In genomic region chrX:10598540-10598939, GRCh38 we compare ENCODE assay signal across 14 cellular contexts. TPM values are rescaled to one million over a fixed set of nuclear protein-coding genes. Genes with fewer than 3 reads are reported as not detected.
"Had no signal": no experiment of that assay in that cellular context is flagged by ENCODE, and none has a peak within 500 bp of the region (broad histone marks: within the 10 kb centered on the region; RNA-seq: fewer than 3 reads in every experiment).

No MANE protein-coding gene starts in this region.

- H3K4me1 Mint-ChIP-seq: activated naive CD8-positive, alpha-beta T cell treated with anti-CD3 and anti-CD28 coated beads, Interleukin-2, amount 10 ng/mL, durations not matched to agents 7 days and 5 days; immature natural killer cell; memory B cell had no signal

- H3K36me3 Mint-ChIP-seq: activated naive CD8-positive, alpha-beta T cell treated with anti-CD3 and anti-CD28 coated beads, Interleukin-2, amount 10 ng/mL, durations not matched to agents 7 days and 5 days; immature natural killer cell; memory B cell; WTC11 had no signal

- H3K4me3 Mint-ChIP-seq: activated naive CD8-positive, alpha-beta T cell treated with anti-CD3 and anti-CD28 coated beads, Interleukin-2, amount 10 ng/mL, durations not matched to agents 7 days and 5 days; activated T-cell treated with anti-CD3 and anti-CD28 coated beads, Interleukin-2, amount 50 U/mL, for 4 hours; immature natural killer cell; memory B cell; neural crest cell; stimulated activated naive CD8-positive, alpha-beta T cell treated with anti-CD3 and anti-CD28 coated beads, Interleukin-15, Interleukin-2, amounts not matched to agents 100 ng/mL and 50 ng/mL, for 24 hours; WTC11 had no signal

- H3K27me3 Mint-ChIP-seq: activated naive CD8-positive, alpha-beta T cell treated with anti-CD3 and anti-CD28 coated beads, Interleukin-2, amount 10 ng/mL, durations not matched to agents 7 days and 5 days; memory B cell; stimulated activated naive CD8-positive, alpha-beta T cell treated with anti-CD3 and anti-CD28 coated beads, Interleukin-15, Interleukin-2, amounts not matched to agents 100 ng/mL and 50 ng/mL, for 24 hours had no signal

- H3K27ac Mint-ChIP-seq: activated naive CD8-positive, alpha-beta T cell treated with anti-CD3 and anti-CD28 coated beads, Interleukin-2, amount 10 ng/mL, durations not matched to agents 7 days and 5 days; activated T-helper 2 cell treated with anti-CD3 and anti-CD28 coated beads, Interferon-gamma antibody, Interleukin-2, Interleukin-4, amounts not matched to agents 10 μg/mL and 5 μg/mL and 100 μg/mL, durations not matched to agents 14 hours and 24 hours and 36 hours; immature natural killer cell; memory B cell; stimulated activated naive CD8-positive, alpha-beta T cell treated with anti-CD3 and anti-CD28 coated beads, Interleukin-15, Interleukin-2, amounts not matched to agents 100 ng/mL and 50 ng/mL, for 24 hours had no signal

- ATAC-seq: activated T-cell treated with anti-CD3 and anti-CD28 coated beads, Interleukin-2, amount 50 U/mL, for 4 hours had no signal

- H3K9me3 Mint-ChIP-seq: activated naive CD8-positive, alpha-beta T cell treated with anti-CD3 and anti-CD28 coated beads, Interleukin-2, amount 10 ng/mL, durations not matched to agents 7 days and 5 days; activated T-cell treated with anti-CD3 and anti-CD28 coated beads, Interleukin-2, amount 50 U/mL, for 4 hours; activated T-helper 2 cell treated with anti-CD3 and anti-CD28 coated beads, Interferon-gamma antibody, Interleukin-2, Interleukin-4, amounts not matched to agents 10 μg/mL and 5 μg/mL and 100 μg/mL, durations not matched to agents 14 hours and 24 hours and 36 hours; immature natural killer cell; memory B cell; stimulated activated naive CD8-positive, alpha-beta T cell treated with anti-CD3 and anti-CD28 coated beads, Interleukin-15, Interleukin-2, amounts not matched to agents 100 ng/mL and 50 ng/mL, for 24 hours; WTC11 had no signal

- DNase-seq: activated naive CD4-positive, alpha-beta T cell treated with Interleukin-2 at 50 U/mL for 16 hours; activated naive CD8-positive, alpha-beta T cell treated with anti-CD3 and anti-CD28 coated beads, Interleukin-2, amount 10 ng/mL, durations not matched to agents 7 days and 5 days; activated T-cell treated with anti-CD3 and anti-CD28 coated beads, Interleukin-2, amount 50 U/mL, for 4 hours; amniotic stem cell; immature natural killer cell; retina; stimulated activated CD4-positive, alpha-beta T cell treated with anti-CD3 and anti-CD28 coated beads, Interleukin-12 subunit alpha, Interleukin-12 subunit beta, amount 100 ng/mL, for 4 hours; T-helper 1 cell; tibial artery had no signal

RNA-seq across cellular contexts. Expression of gene MID1, which starts 21.8 kb away (rescaled TPM):
- polyA plus RNA-seq: immature natural killer cell had no signal
